ENCODE assay signal across 14 cellular contexts in genomic region chr5:30839956-30840355, GRCh38.
DNase-seq lines count a peak whose midpoint lies in the region; ATAC-seq and TF ChIP-seq lines count a peak whose summit lies in the region.
"Had no signal": no experiment of that assay in that cellular context is flagged by ENCODE, and none has a peak within 500 bp of the region (broad histone marks: within the 10 kb centered on the region; RNA-seq: fewer than 3 reads in every experiment).

No MANE protein-coding gene starts in this region.

- no peak overlapping the region for H2BK120ac ChIP-seq in mesenchymal stem cell (ENCODE audit: low read depth, low read length)
- H2BK120ac ChIP-seq in trophoblast cell (ENCODE audit: insufficient read depth, low read length, poor library complexity): no peak overlapping the region

- ATAC-seq in Right ventricle myocardium inferior: peak; percentile 94
- ATAC-seq in HG02623 (IDR thresholded peaks at IDR 0.05; ENCODE audit: unreplicated experiment): no peak
- no peak for ATAC-seq in HG03520 (IDR thresholded peaks at IDR 0.05; ENCODE audit: unreplicated experiment)
- ATAC-seq in HG03565 (IDR thresholded peaks at IDR 0.05; ENCODE audit: unreplicated experiment): no peak
- ATAC-seq: HCT116 had no signal

- H2AFZ ChIP-seq in mesenchymal stem cell (ENCODE audit: low read depth, low read length) (no peak overlapping the region), trophoblast cell (ENCODE audit: insufficient read depth, low read length, poor library complexity) (no peak overlapping the region)

- H3K27me3 ChIP-seq in left ventricle myocardium inferior (ENCODE audit: low read depth) (no peaks in the 10 kb centered on the region), mesenchymal stem cell (ENCODE audit: control insufficient read depth in 1 of 2, insufficient read depth in 1 of 2, low read length in 2 of 2) (no peaks in the 10 kb centered on the region), trophoblast cell (ENCODE audit: insufficient read depth, low read length) (no peaks in the 10 kb centered on the region)

- H3K18ac ChIP-seq in mesenchymal stem cell (ENCODE audit: low read depth in 1 of 2, low read length in 2 of 2) (no peak overlapping the region), trophoblast cell (ENCODE audit: low read length) (no peak overlapping the region)

- H2BK5ac ChIP-seq in mesenchymal stem cell (ENCODE audit: low read depth, low read length, poor library complexity, severe bottlenecking) (peak overlapping the region; percentile 46), trophoblast cell (ENCODE audit: low read depth, low read length, poor library complexity) (no peak overlapping the region)

- H3K4me1 ChIP-seq in left ventricle myocardium inferior (peaks cover 32% of the 10 kb centered on the region), mesenchymal stem cell (ENCODE audit: control insufficient read depth, insufficient read depth, low read depth, low read length) (no peaks in the 10 kb centered on the region), trophoblast cell (ENCODE audit: control insufficient read depth in 1 of 2, insufficient read depth in 2 of 2, low read length in 2 of 2) (no peaks in the 10 kb centered on the region)

- H2AK5ac ChIP-seq in mesenchymal stem cell (ENCODE audit: low read length, severe bottlenecking): peak overlapping the region; percentile 84
- no peak overlapping the region for H2AK5ac ChIP-seq in trophoblast cell (ENCODE audit: low read length)

- H3K27ac ChIP-seq in left ventricle myocardium inferior (replicated peaks) (peak overlapping the region; percentile 82), mesenchymal stem cell (ENCODE audit: low read length, poor library complexity, severe bottlenecking) (peak overlapping the region; percentile 90), trophoblast cell (ENCODE audit: low read depth, low read length) (no peak overlapping the region)
- H3K27ac ChIP-seq: 22Rv1, HL-60 had no signal

- H4K8ac ChIP-seq in mesenchymal stem cell (ENCODE audit: low read length) (no peak overlapping the region), trophoblast cell (ENCODE audit: low read depth, low read length) (no peak overlapping the region)

- TF ChIP-seq CTCF in left ventricle myocardium inferior (IDR thresholded peaks at IDR 0.05; ENCODE audit: borderline replicate concordance): no peak

- H4K12ac ChIP-seq in trophoblast cell (ENCODE audit: low read depth, low read length): no peak overlapping the region

- no peak overlapping the region for H3K4ac ChIP-seq in mesenchymal stem cell (ENCODE audit: low read depth in 1 of 2, low read length in 2 of 2)
- H3K4ac ChIP-seq in trophoblast cell (ENCODE audit: low read depth, low read length): no peak overlapping the region

- no peak overlapping the region for H2BK12ac ChIP-seq in mesenchymal stem cell (ENCODE audit: low read length in 2 of 2)
- H2BK12ac ChIP-seq in trophoblast cell (ENCODE audit: low read length): no peak overlapping the region

- H3K79me1 ChIP-seq in mesenchymal stem cell (replicated peaks; ENCODE audit: low read length, poor library complexity, severe bottlenecking) (peaks cover 2% of the 10 kb centered on the region), trophoblast cell (ENCODE audit: low read length) (no peaks in the 10 kb centered on the region)

- H3K23ac ChIP-seq in mesenchymal stem cell (ENCODE audit: low read length in 2 of 2) (no peak overlapping the region), trophoblast cell (ENCODE audit: low read length) (no peak overlapping the region)

- intact Hi-C loops in Right ventricle myocardium inferior (cut with DNase I) (loop anchor here (10.0 kb wide), 3 partner anchors 85 to 345 kb away; no protein-coding TSS in a partner anchor), cardiac septum (cut with DNase I) (loop anchor here (2.0 kb wide), 1 partner anchor 35 kb away; no protein-coding TSS in a partner anchor), left ventricle myocardium inferior (cut with micrococcal nuclease) (no loop called here)

- H3K79me2 ChIP-seq in trophoblast cell (ENCODE audit: control insufficient read depth, insufficient read depth, low read length, poor library complexity): no peaks in the 10 kb centered on the region

- H3K14ac ChIP-seq in mesenchymal stem cell (ENCODE audit: low read length in 2 of 2): no peak overlapping the region
- no peak overlapping the region for H3K14ac ChIP-seq in trophoblast cell (ENCODE audit: low read length)

- H3K9me3 ChIP-seq in left ventricle myocardium inferior (replicated peaks): no peaks in the 10 kb centered on the region
- H3K9me3 ChIP-seq in mesenchymal stem cell (ENCODE audit: control insufficient read depth, low read length): no peaks in the 10 kb centered on the region
- H3K9me3 ChIP-seq in trophoblast cell (ENCODE audit: insufficient read depth, low read depth, low read length): no peaks in the 10 kb centered on the region

- no peak overlapping the region for H3K9ac ChIP-seq in mesenchymal stem cell (ENCODE audit: low read length)
- H3K9ac ChIP-seq in trophoblast cell (ENCODE audit: low read length): no peak overlapping the region

- H4K91ac ChIP-seq in mesenchymal stem cell (ENCODE audit: low read length) (no peak overlapping the region), trophoblast cell (ENCODE audit: low read depth, low read length) (no peak overlapping the region)

- H3K4me2 ChIP-seq in mesenchymal stem cell (ENCODE audit: low read length, poor library complexity, severe bottlenecking) (no peak overlapping the region), trophoblast cell (ENCODE audit: low read length) (no peak overlapping the region)

- no peak overlapping the region for H3K4me3 ChIP-seq in left ventricle myocardium inferior
- H3K4me3 ChIP-seq in mesenchymal stem cell (ENCODE audit: insufficient read depth in 1 of 2, low read depth in 1 of 2, low read length in 2 of 2): no peak overlapping the region
- H3K4me3 ChIP-seq in trophoblast cell (ENCODE audit: low read depth, low read length): no peak overlapping the region

- no peak overlapping the region for H2BK15ac ChIP-seq in mesenchymal stem cell (ENCODE audit: low read depth, poor library complexity, severe bottlenecking)

- H3K36me3 ChIP-seq in left ventricle myocardium inferior (no peaks in the 10 kb centered on the region), mesenchymal stem cell (ENCODE audit: control insufficient read depth in 1 of 2, insufficient read depth in 2 of 2, low read depth in 1 of 2, low read length in 2 of 2) (no peaks in the 10 kb centered on the region), trophoblast cell (ENCODE audit: control insufficient read depth in 1 of 2, insufficient read depth in 2 of 2, low read length in 2 of 2) (no peaks in the 10 kb centered on the region)

- 86% methylated on average over 1 of the region's 3 CpGs for WGBS in mesenchymal stem cell
- no CpG with 5 or more reads among the region's 3 CpGs for WGBS in trophoblast cell (ENCODE audit: extremely low coverage, insufficient coverage, insufficient read length)

- DNase-seq in Right ventricle myocardium inferior (ENCODE audit: missing footprints) (no peak), cardiac septum (ENCODE audit: low spot score) (no peak), left ventricle myocardium inferior (no peak), mesenchymal stem cell (no peak), trophoblast cell (no peak)
- DNase-seq: CD4-positive, CD25-positive, alpha-beta regulatory T cell; DMS53; GF-D8 had no signal
